In the genomic region with DNA sequence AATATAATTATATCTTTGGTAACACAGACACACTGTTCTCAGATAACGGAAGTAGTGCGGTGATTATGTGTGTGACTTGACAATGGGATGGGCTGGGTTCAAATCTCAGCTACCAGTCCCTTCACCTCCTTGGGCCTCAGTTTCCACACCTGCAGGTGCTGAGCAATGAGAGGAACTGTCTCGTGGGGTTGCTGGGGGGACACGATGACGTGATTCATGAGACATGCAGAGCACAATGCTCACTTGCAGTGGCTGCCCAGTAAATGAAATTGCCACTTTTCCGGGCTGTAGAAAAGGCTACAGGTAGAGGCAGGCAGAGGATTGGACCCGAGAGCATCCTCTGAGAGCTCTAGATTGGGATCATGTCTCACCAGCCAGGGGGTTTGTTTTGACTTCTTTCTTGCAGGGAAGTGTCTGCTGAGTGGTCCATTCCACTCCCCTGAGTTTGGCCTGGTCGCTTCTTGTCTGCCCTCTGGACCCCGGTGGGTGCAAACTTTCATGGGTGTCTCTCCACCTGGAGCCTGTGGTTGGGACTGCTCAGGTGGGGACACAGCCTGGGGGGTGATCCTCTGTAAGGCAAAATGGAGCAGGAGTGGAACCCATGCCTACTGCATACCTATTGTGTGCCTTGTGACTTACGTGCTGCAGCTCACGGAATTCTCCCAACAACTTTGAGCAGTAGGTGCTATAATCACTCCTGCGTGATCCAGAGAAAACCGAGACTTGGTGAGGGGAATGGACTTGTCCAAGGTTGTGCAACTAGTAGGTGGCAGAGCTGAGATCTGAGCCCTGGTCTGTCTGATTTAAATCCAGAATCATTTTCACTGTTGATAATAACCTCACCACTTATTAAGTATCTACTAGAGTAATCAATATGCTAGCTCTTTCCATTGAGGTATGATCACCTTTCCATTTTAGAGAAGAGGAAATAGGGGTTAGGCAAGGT, we compare ENCODE assay signal across 1 cellular context.
TF ChIP-seq lines count a peak whose summit lies in the region.

No MANE protein-coding gene starts in this region.

TF ChIP-seq in K562, 482 proteins besides CTCF, POLR2A, EP300 and RAD21 (continued from another document):
- TF ChIP-seq, protein P1, sequence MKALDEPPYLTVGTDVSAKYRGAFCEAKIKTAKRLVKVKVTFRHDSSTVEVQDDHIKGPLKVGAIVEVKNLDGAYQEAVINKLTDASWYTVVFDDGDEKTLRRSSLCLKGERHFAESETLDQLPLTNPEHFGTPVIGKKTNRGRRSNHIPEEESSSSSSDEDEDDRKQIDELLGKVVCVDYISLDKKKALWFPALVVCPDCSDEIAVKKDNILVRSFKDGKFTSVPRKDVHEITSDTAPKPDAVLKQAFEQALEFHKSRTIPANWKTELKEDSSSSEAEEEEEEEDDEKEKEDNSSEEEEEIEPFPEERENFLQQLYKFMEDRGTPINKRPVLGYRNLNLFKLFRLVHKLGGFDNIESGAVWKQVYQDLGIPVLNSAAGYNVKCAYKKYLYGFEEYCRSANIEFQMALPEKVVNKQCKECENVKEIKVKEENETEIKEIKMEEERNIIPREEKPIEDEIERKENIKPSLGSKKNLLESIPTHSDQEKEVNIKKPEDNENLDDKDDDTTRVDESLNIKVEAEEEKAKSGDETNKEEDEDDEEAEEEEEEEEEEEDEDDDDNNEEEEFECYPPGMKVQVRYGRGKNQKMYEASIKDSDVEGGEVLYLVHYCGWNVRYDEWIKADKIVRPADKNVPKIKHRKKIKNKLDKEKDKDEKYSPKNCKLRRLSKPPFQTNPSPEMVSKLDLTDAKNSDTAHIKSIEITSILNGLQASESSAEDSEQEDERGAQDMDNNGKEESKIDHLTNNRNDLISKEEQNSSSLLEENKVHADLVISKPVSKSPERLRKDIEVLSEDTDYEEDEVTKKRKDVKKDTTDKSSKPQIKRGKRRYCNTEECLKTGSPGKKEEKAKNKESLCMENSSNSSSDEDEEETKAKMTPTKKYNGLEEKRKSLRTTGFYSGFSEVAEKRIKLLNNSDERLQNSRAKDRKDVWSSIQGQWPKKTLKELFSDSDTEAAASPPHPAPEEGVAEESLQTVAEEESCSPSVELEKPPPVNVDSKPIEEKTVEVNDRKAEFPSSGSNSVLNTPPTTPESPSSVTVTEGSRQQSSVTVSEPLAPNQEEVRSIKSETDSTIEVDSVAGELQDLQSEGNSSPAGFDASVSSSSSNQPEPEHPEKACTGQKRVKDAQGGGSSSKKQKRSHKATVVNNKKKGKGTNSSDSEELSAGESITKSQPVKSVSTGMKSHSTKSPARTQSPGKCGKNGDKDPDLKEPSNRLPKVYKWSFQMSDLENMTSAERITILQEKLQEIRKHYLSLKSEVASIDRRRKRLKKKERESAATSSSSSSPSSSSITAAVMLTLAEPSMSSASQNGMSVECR (CRISPR knock-in tag; IDR thresholded peaks at IDR 0.05): no peak
- no peak for TF ChIP-seq ZNF785 (CRISPR knock-in tag; IDR thresholded peaks at IDR 0.05)
- TF ChIP-seq, protein P2, sequence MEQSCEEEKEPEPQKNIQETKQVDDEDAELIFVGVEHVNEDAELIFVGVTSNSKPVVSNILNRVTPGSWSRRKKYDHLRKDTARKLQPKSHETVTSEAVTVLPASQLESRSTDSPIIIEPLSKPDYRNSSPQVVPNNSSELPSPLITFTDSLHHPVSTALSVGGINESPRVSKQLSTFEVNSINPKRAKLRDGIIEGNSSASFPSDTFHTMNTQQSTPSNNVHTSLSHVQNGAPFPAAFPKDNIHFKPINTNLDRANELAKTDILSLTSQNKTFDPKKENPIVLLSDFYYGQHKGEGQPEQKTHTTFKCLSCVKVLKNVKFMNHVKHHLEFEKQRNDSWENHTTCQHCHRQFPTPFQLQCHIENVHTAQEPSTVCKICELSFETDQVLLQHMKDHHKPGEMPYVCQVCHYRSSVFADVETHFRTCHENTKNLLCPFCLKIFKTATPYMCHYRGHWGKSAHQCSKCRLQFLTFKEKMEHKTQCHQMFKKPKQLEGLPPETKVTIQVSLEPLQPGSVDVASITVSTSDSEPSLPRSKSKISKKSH (CRISPR knock-in tag; IDR thresholded peaks at IDR 0.05): no peak
TF ChIP-seq in K562: peak in this region for 1.
